20 cellular contexts compared by ENCODE assay signal in the genomic region with DNA sequence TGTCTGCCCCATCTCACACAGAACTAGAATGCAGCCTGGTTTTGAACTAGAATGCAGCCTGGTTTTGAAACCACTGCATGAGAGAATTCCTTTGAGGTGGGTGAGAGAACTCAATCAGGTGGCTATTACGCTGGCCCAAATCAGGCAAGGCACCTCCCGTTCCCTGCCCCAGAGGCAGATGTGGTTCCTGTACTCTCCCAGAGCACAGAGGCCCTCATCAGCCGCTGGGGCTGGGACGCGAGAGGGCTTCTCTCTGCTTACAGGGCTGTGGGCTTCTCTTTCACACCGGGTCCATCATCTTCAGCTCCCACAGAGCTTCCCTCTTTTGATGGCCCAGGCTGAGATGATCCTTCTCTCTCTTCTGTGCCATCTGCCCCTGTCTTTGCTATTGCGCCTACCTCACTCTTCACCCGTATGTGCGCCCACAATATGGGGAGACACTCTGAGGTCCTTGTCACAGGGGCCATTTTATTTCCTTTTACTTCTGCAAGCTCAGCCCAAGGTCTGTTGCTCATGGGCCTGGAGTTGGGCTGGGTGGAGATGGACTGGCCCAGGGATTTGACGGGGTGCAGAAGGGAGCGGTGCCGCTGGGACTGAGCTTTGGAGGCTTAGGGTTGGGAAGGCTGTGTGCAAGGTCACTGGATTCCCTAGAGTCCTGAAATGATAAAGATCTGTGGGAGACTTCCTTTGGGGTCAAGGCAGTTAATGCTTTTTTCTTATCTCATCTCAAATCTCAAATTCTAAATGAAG.
"Had no signal": no experiment of that assay in that cellular context is flagged by ENCODE, and none has a peak within 500 bp of the region (broad histone marks: within the 10 kb centered on the region; RNA-seq: fewer than 3 reads in every experiment).

No MANE protein-coding gene starts in this region.

- H3K9me3 ChIP-seq: ovary, psoas muscle, right atrium auricular region had no signal

- DNase-seq: activated CD4-positive, alpha-beta T cell treated with anti-CD3 and anti-CD28 coated beads for 1 hour; activated naive CD4-positive, alpha-beta T cell; activated naive CD8-positive, alpha-beta T cell treated with anti-CD3 and anti-CD28 coated beads, Interleukin-2, amount 10 ng/mL, durations not matched to agents 7 days and 5 days; activated T-cell treated with anti-CD3 and anti-CD28 coated beads, Interleukin-2, amount 50 U/mL, for 1 hour; amygdala; cerebellar nuclear complex; effector CD4-positive, alpha-beta T cell; erythroblast; foreskin fibroblast; kidney; midbrain; natural killer cell; ovary; stimulated activated CD4-positive, alpha-beta T cell treated with anti-CD3 and anti-CD28 coated beads, Interleukin-2, amount 100 ng/mL, for 24 hours; stimulated activated naive CD8-positive, alpha-beta T cell treated with anti-CD3 and anti-CD28 coated beads, Interleukin-15, amount 100 ng/mL, for 72 hours; T-helper 1 cell had no signal

- H3K4me1 ChIP-seq: psoas muscle, right atrium auricular region had no signal

- H3K27me3 ChIP-seq: ovary, right atrium auricular region had no signal

- H3K27ac ChIP-seq: ovary, psoas muscle, right atrium auricular region, skin epidermis had no signal

- ATAC-seq: natural killer cell; psoas muscle; stimulated activated effector memory CD8-positive, alpha-beta T cell treated with anti-CD3 and anti-CD28 coated beads, Interleukin-12 subunit alpha, Interleukin-12 subunit beta, amount 100 ng/mL, for 72 hours; stimulated activated naive CD8-positive, alpha-beta T cell treated with anti-CD3 and anti-CD28 coated beads, Interleukin-15, amount 100 ng/mL, for 72 hours had no signal

- H3K36me3 ChIP-seq: ovary, right atrium auricular region had no signal

- H3K4me3 ChIP-seq: ovary, psoas muscle, right atrium auricular region, skin epidermis had no signal
